In genomic region chr3:194682651-194683310, GRCh38 we compare ENCODE assay signal across 2 cellular contexts.
A peak's percentile ranks its signal among the peaks of the same experiment; 100 is the strongest.
TF ChIP-seq lines count a peak whose summit lies in the region.

No MANE protein-coding gene starts in this region.

TF ChIP-seq in IMR-90, 13 proteins besides CTCF, POLR2A, EP300 and RAD21:
- TF ChIP-seq MAFK (IDR thresholded peaks at IDR 0.05; ENCODE audit: low read depth, low read length), result peak; percentile 30; the same call in 1 of the 2 replicates
- peak; percentile 90 for TF ChIP-seq SMC3 (IDR thresholded peaks at IDR 0.05; ENCODE audit: low read depth, low read length)
- no peak for TF ChIP-seq USF2 (IDR thresholded peaks at IDR 0.05; ENCODE audit: low read depth, low read length)
- no peak for TF ChIP-seq FOS (IDR thresholded peaks at IDR 0.05; ENCODE audit: low read depth, low read length)
- peak; percentile 43; the same call in 1 of the 2 replicates for TF ChIP-seq MAZ (IDR thresholded peaks at IDR 0.05; ENCODE audit: borderline replicate concordance, low read depth, low read length)

TF ChIP-seq in endothelial cell of umbilical vein, 7 proteins besides CTCF, POLR2A, EP300 and RAD21:
- TF ChIP-seq EZH2 (IDR thresholded peaks at IDR 0.05; ENCODE audit: borderline replicate concordance, low read depth, low read length, severe bottlenecking) (no peak), GATA2 (IDR thresholded peaks at IDR 0.05; ENCODE audit: insufficient read depth, insufficient read length, low read depth, low read length) (no peak), MAX (IDR thresholded peaks at IDR 0.05; ENCODE audit: insufficient read depth, insufficient read length) (no peak), POLR2AphosphoS5 (IDR thresholded peaks at IDR 0.05; ENCODE audit: insufficient read depth, low read depth, low read length) (no peak), JUN (IDR thresholded peaks at IDR 0.05; ENCODE audit: borderline replicate concordance, insufficient read depth, insufficient read length, low read depth) (peak; percentile 32), FOS (IDR thresholded peaks at IDR 0.05; ENCODE audit: borderline replicate concordance, insufficient read depth, low read length) (peak; percentile 76), MYC (IDR thresholded peaks at IDR 0.05; ENCODE audit: low read depth, low read length) (no peak)
